9 cellular contexts compared by ENCODE assay signal in the genomic region with DNA sequence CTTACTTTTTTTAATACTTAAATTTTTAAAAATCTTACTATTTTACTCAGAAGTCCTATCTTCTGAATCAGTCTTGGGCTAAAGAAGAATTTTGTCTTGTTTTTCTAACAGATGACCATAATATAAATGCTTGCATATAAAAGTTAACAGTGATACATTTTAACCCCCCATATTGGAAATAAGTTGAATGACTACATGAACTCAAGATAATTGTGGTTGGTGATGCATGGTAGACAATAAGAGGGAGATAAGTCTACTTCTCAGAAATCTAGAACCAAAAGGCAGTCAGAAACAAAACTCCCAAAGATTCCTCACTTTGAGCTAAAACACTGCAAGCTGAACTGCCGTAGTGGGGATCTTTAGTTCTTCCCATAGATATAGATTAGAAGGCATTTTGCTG.
"Had no signal": no experiment of that assay in that cellular context is flagged by ENCODE, and none has a peak within 500 bp of the region (broad histone marks: within the 10 kb centered on the region; RNA-seq: fewer than 3 reads in every experiment).

No MANE protein-coding gene starts in this region.

- DNase-seq: GOT3, H7, KBM-7 had no signal

- H3K9me3 ChIP-seq: HAP-1 had no signal

- H3K36me3 ChIP-seq: HAP-1 had no signal

- H3K4me3 Mint-ChIP-seq: IgD-negative memory B cell had no signal

- H3K36me3 Mint-ChIP-seq: IgD-negative memory B cell had no signal

- H3K4me2 ChIP-seq: KMS-11 had no signal

- H3K4me1 ChIP-seq: HAP-1 had no signal

- H3K27me3 Mint-ChIP-seq: IgD-negative memory B cell had no signal

- H3K9ac ChIP-seq: KMS-11 had no signal

- H3K27ac ChIP-seq: HL-60, KMS-11 had no signal

- H3K27ac Mint-ChIP-seq: IgD-negative memory B cell had no signal

- H3K4me1 Mint-ChIP-seq: IgD-negative memory B cell had no signal

- FAIRE-seq: HepG2 had no signal

- H3K4me3 ChIP-seq: HAP-1 had no signal

- H3K9me3 Mint-ChIP-seq: HFFc6 had no signal
